In genomic region chr15:72398648-72399047, GRCh38 we compare ENCODE assay signal across 33 cellular contexts. TPM values are rescaled to one million over a fixed set of nuclear protein-coding genes. Genes with fewer than 3 reads are reported as not detected.
"Had no signal": no experiment of that assay in that cellular context is flagged by ENCODE, and none has a peak within 500 bp of the region (broad histone marks: within the 10 kb centered on the region; RNA-seq: fewer than 3 reads in every experiment).

No MANE protein-coding gene starts in this region.

- H3K9me3 ChIP-seq: ascending aorta, breast epithelium, esophagus muscularis mucosa, gastrocnemius medialis had no signal

- H3K9me3 Mint-ChIP-seq: activated B cell treated with CpG ODN at 0.5 μM for 24 hours; activated CD4-positive, alpha-beta memory T cell treated with anti-CD3 and anti-CD28 coated beads for 36 hours; activated naive CD4-positive, alpha-beta T cell treated with anti-CD3 and anti-CD28 coated beads, Interleukin-2, amount 50 U/mL, for 72 hours; activated naive CD8-positive, alpha-beta T cell treated with anti-CD3 and anti-CD28 coated beads, Interleukin-2, amount 10 ng/mL, durations not matched to agents 7 days and 5 days; activated T-cell treated with anti-CD3 and anti-CD28 coated beads, Interleukin-2, amount 50 U/mL, for 24 hours; activated T-cell treated with anti-CD3 and anti-CD28 coated beads, Interleukin-2, amount 50 U/mL, for 72 hours; central memory CD8-positive, alpha-beta T cell; effector memory CD8-positive, alpha-beta T cell; T-helper 2 cell treated with Interferon-gamma antibody and Interleukin-4, amounts not matched to agents 5 μg/mL and 100 μg/mL, for 36 hours had no signal

- H3K4me1 ChIP-seq: ascending aorta, breast epithelium, esophagus muscularis mucosa, foreskin keratinocyte, gastrocnemius medialis had no signal

- H3K27ac ChIP-seq: ascending aorta, breast epithelium, coronary artery, esophagus muscularis mucosa, foreskin keratinocyte, gastrocnemius medialis, WERI-Rb-1 had no signal

- H3K36me3 Mint-ChIP-seq: activated CD4-positive, alpha-beta memory T cell treated with anti-CD3 and anti-CD28 coated beads for 36 hours; activated naive CD4-positive, alpha-beta T cell treated with anti-CD3 and anti-CD28 coated beads, Interleukin-2, amount 10 ng/mL, durations not matched to agents 7 days and 5 days; activated naive CD4-positive, alpha-beta T cell treated with anti-CD3 and anti-CD28 coated beads, Interleukin-2, amount 50 U/mL, for 72 hours; activated naive CD8-positive, alpha-beta T cell treated with anti-CD3 and anti-CD28 coated beads, Interleukin-2, amount 10 ng/mL, durations not matched to agents 7 days and 5 days; brain had no signal

- H3K36me3 ChIP-seq: ascending aorta, breast epithelium, esophagus muscularis mucosa, gastrocnemius medialis, WERI-Rb-1 had no signal

- H3K27me3 ChIP-seq: ascending aorta, breast epithelium, gastrocnemius medialis had no signal

- H3K4me1 Mint-ChIP-seq: activated B cell treated with CpG ODN at 0.5 μM for 24 hours; activated naive CD4-positive, alpha-beta T cell treated with anti-CD3 and anti-CD28 coated beads, Interleukin-2, amount 10 ng/mL, durations not matched to agents 7 days and 5 days; activated naive CD8-positive, alpha-beta T cell treated with anti-CD3 and anti-CD28 coated beads, Interleukin-2, amount 10 ng/mL, durations not matched to agents 7 days and 5 days; brain; central memory CD8-positive, alpha-beta T cell had no signal

- H3K4me3 Mint-ChIP-seq: activated B cell treated with CpG ODN at 0.5 μM for 24 hours; activated CD4-positive, alpha-beta memory T cell treated with anti-CD3 and anti-CD28 coated beads for 36 hours; activated naive CD4-positive, alpha-beta T cell treated with anti-CD3 and anti-CD28 coated beads, Interleukin-2, amount 10 ng/mL, durations not matched to agents 7 days and 5 days; activated naive CD8-positive, alpha-beta T cell treated with anti-CD3 and anti-CD28 coated beads, Interleukin-2, amount 10 ng/mL, durations not matched to agents 7 days and 5 days; activated T-cell treated with anti-CD3 and anti-CD28 coated beads, Interleukin-2, amount 50 U/mL, for 24 hours; activated T-cell treated with anti-CD3 and anti-CD28 coated beads, Interleukin-2, amount 50 U/mL, for 72 hours; brain; central memory CD8-positive, alpha-beta T cell; effector memory CD8-positive, alpha-beta T cell; T-helper 17 cell; T-helper 2 cell treated with Interferon-gamma antibody and Interleukin-4, amounts not matched to agents 5 μg/mL and 100 μg/mL, for 36 hours had no signal

- H3K4me3 ChIP-seq: ascending aorta, breast epithelium, coronary artery, esophagus muscularis mucosa, gastrocnemius medialis had no signal

- DNase-seq: activated B cell treated with CpG ODN at 0.5 μM for 24 hours; activated CD4-positive, alpha-beta memory T cell treated with anti-CD3 and anti-CD28 coated beads for 36 hours; activated CD4-positive, alpha-beta T cell treated with anti-CD3 and anti-CD28 coated beads for 48 hours; activated CD8-positive, alpha-beta memory T cell treated with anti-CD3 and anti-CD28 coated beads, Interleukin-2, amount 50 U/mL, for 48 hours; activated gamma-delta T cell; activated naive CD4-positive, alpha-beta T cell; activated naive CD4-positive, alpha-beta T cell treated with anti-CD3 and anti-CD28 coated beads, Interleukin-2, amount 10 ng/mL, durations not matched to agents 7 days and 5 days; activated naive CD8-positive, alpha-beta T cell treated with anti-CD3 and anti-CD28 coated beads, Interleukin-2, amount 10 ng/mL, durations not matched to agents 7 days and 5 days; activated T-cell treated with anti-CD3 and anti-CD28 coated beads for 4 hours; activated T-cell treated with anti-CD3 and anti-CD28 coated beads, Interleukin-2, amount 50 U/mL, for 24 hours; activated T-cell treated with anti-CD3 and anti-CD28 coated beads, Interleukin-2, amount 50 U/mL, for 72 hours; dermis blood vessel endothelial cell; effector CD4-positive, alpha-beta T cell; effector memory CD8-positive, alpha-beta T cell; erythroblast; foreskin keratinocyte; gastrocnemius medialis; T-helper 1 cell; T-helper 17 cell; T1000; WERI-Rb-1 had no signal

- ATAC-seq: activated CD4-positive, CD25-positive, alpha-beta regulatory T cell treated with anti-CD3 and anti-CD28 coated beads, Interleukin-2, amount 50 U/mL, for 24 hours; activated naive CD4-positive, alpha-beta T cell treated with anti-CD3 and anti-CD28 coated beads, Interleukin-2, amount 50 U/mL, for 72 hours; activated T-cell treated with anti-CD3 and anti-CD28 coated beads, Interleukin-2, amount 50 U/mL, for 72 hours; effector memory CD8-positive, alpha-beta T cell; foreskin keratinocyte; gastrocnemius medialis; T-helper 17 cell had no signal

- H3K27ac Mint-ChIP-seq: activated B cell treated with CpG ODN at 0.5 μM for 24 hours; activated CD4-positive, alpha-beta memory T cell treated with anti-CD3 and anti-CD28 coated beads for 36 hours; activated naive CD4-positive, alpha-beta T cell treated with anti-CD3 and anti-CD28 coated beads, Interleukin-2, amount 10 ng/mL, durations not matched to agents 7 days and 5 days; activated naive CD4-positive, alpha-beta T cell treated with anti-CD3 and anti-CD28 coated beads, Interleukin-2, amount 50 U/mL, for 72 hours; activated naive CD8-positive, alpha-beta T cell treated with anti-CD3 and anti-CD28 coated beads, Interleukin-2, amount 10 ng/mL, durations not matched to agents 7 days and 5 days; activated T-cell treated with anti-CD3 and anti-CD28 coated beads, Interleukin-2, amount 50 U/mL, for 24 hours; activated T-cell treated with anti-CD3 and anti-CD28 coated beads, Interleukin-2, amount 50 U/mL, for 72 hours; brain; effector memory CD8-positive, alpha-beta T cell; T-helper 17 cell; T-helper 2 cell treated with Interferon-gamma antibody and Interleukin-4, amounts not matched to agents 5 μg/mL and 100 μg/mL, for 36 hours had no signal

RNA-seq across cellular contexts. Expression of gene TMEM202, which starts 0.5 kb away (rescaled TPM):
- total RNA-seq: activated B cell treated with CpG ODN at 0.5 μM for 24 hours; activated CD4-positive, alpha-beta memory T cell treated with anti-CD3 and anti-CD28 coated beads for 36 hours; activated naive CD4-positive, alpha-beta T cell treated with anti-CD3 and anti-CD28 coated beads, Interleukin-2, amount 50 U/mL, for 72 hours; activated naive CD8-positive, alpha-beta T cell treated with anti-CD3 and anti-CD28 coated beads, Interleukin-2, amount 10 ng/mL, durations not matched to agents 7 days and 5 days; activated T-cell treated with anti-CD3 and anti-CD28 coated beads, Interleukin-2, amount 50 U/mL, for 72 hours; ascending aorta; breast epithelium; cardiac septum; cerebellum; dermis blood vessel endothelial cell; esophagus muscularis mucosa; foreskin keratinocyte; gastrocnemius medialis; glomerular endothelial cell; T-helper 17 cell had no signal
- polyA plus RNA-seq: foreskin keratinocyte had no signal
